Comparison of ENCODE assay signal across 22 cellular contexts in the genomic region with DNA sequence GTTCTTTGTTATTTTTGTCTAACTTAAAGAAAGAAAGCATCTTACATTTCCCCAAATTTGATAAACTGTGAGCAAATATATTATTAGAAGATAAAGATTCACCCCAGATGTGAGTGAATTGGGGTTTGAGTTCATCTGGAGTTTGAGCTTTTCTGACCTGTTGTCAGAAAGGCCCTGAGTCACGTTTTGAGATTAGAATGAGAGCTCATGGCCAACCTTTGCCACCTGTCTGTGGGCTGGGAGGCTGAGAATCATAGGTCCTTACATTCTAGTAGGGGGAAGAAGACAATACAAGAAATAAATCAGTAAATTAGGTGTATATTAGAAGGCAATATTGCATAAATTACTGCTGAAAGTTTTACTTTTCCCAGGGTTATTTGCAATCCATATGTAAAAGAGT. TPM values are rescaled to one million over a fixed set of nuclear protein-coding genes. Genes with fewer than 3 reads are reported as not detected.
"Had no signal": no experiment of that assay in that cellular context is flagged by ENCODE, and none has a peak within 500 bp of the region (broad histone marks: within the 10 kb centered on the region; RNA-seq: fewer than 3 reads in every experiment).

No MANE protein-coding gene starts in this region.

- H3K4me3 ChIP-seq: MG63, SJSA1, SK-N-MC had no signal

- H3K36me3 ChIP-seq: MG63, SJSA1 had no signal

- H3K9me3 ChIP-seq: MG63, SJSA1 had no signal

- H3K27me3 ChIP-seq: MG63 had no signal

- DNase-seq: KBM-7, MG63, NCI-H1092, NCI-H1105 treated with DMSO at 0.1 percent for 48 hours, NCI-H1417 treated with DMSO at 0.1 percent for 48 hours, NCI-H146, NCI-H1694 treated with DMSO at 0.1 percent for 48 hours, NCI-H1930, NCI-H2081 treated with DMSO at 0.1 percent for 48 hours, NCI-H2171, NCI-H345, NCI-H446 treated with DMSO at 0.1 percent for 48 hours, NCI-H510A treated with DMSO at 0.1 percent for 48 hours, NCI-H526, Right ventricle myocardium superior, RPMI8226, SIG-M5 had no signal

- H3K4me1 ChIP-seq: SJSA1 had no signal

- H3K27ac ChIP-seq: SJSA1, SK-N-MC had no signal

- FAIRE-seq: RCC 7860 had no signal

RNA-seq across cellular contexts. Expression of gene STYXL2, which starts 22.3 kb away (rescaled TPM):
- total RNA-seq: HT-29, SJSA1 had no signal

RNA-seq across cellular contexts. Expression of gene GPA33, which starts 26.0 kb away (rescaled TPM):
- total RNA-seq: LHCN-M2, SJSA1 had no signal
